ENCODE assay signal across 18 cellular contexts in the genomic region with DNA sequence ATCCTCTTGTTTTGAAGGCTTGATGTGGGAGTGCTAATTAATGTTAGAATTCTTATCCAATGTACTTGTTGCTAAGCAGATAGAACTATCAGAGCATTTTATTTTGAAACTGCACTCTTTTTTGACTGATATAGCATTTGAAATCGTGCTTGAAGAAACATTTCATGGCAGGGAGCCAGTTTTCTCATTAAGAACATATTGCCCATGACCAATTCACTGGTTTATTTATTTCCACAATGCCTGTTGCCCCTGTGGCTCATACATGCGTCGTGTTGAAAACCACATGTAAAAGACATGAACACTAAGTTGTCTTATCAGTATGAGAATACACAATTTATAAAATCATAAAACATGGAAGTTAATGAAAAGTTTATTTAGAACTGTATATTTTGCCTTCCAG.
DNase-seq lines count a peak whose midpoint lies in the region; ATAC-seq lines count a peak whose summit lies in the region.
"Had no signal": no experiment of that assay in that cellular context is flagged by ENCODE, and none has a peak within 500 bp of the region (broad histone marks: within the 10 kb centered on the region; RNA-seq: fewer than 3 reads in every experiment).

No MANE protein-coding gene starts in this region.

- DNase-seq in DMS 273 (lab: John Stamatoyannopoulos, UW; ENCODE audit: unreplicated experiment) (peak; percentile 8), DMS 273 treated with DMSO at 0.1 percent for 48 hours (lab: John Stamatoyannopoulos, UW) (no peak), NCI-H345 treated with DMSO at 0.1 percent for 48 hours (lab: John Stamatoyannopoulos, UW; ENCODE audit: unreplicated experiment) (peak; percentile 85), fibroblast of gingiva (ENCODE audit: low read depth) (peak; percentile 13), left kidney (ENCODE audit: low read depth, low spot score) (peak; percentile 51), H4 (ENCODE audit: low spot score) (no peak), medulla oblongata (ENCODE audit: extremely low spot score) (no peak)
- DNase-seq: ACHN; DMS79; H7; NCI-H1105 treated with DMSO at 0.1 percent for 48 hours; NCI-H1694 treated with DMSO at 0.1 percent for 48 hours; NCI-H526; NK-92 treated with Interleukin-12 subunit alpha and Interleukin-12 subunit beta, amount 100 ng/mL, for 24 hours; SIG-M5 had no signal

- ATAC-seq in GM19035 (IDR thresholded peaks at IDR 0.05; ENCODE audit: unreplicated experiment): no peak
- ATAC-seq: Panc1, SK-N-SH treated with all-trans-retinoic acid at 6 μM for 48 hours had no signal

Comparison
In these comparisons a context has a peak if more than half of its experiments do, and no peak if none do; other contexts are left out.
1. DNase-seq: peak in DMS 273 (single experiment), NCI-H345 treated with DMSO at 0.1 percent for 48 hours (single experiment), fibroblast of gingiva (single experiment) and left kidney (single experiment); none in DMS 273 treated with DMSO at 0.1 percent for 48 hours (single experiment), H4 (single experiment) and medulla oblongata (single experiment).